ENCODE assay signal across 1 cellular context in genomic region chr3:155763870-155764463, GRCh38.
TF ChIP-seq lines count a peak whose summit lies in the region.

No MANE protein-coding gene starts in this region.

TF ChIP-seq in GM12878, 131 proteins besides CTCF, POLR2A, EP300 and RAD21:
- TF ChIP-seq CEBPZ (IDR thresholded peaks at IDR 0.05; ENCODE audit: low read depth, low read length), result no peak
- no peak for TF ChIP-seq ELK1 (IDR thresholded peaks at IDR 0.05; ENCODE audit: low read depth, low read length)
- TF ChIP-seq MEF2B (IDR thresholded peaks at IDR 0.05; ENCODE audit: partially characterized antibody, poor library complexity, severe bottlenecking), result no peak
- TF ChIP-seq, protein P1, sequence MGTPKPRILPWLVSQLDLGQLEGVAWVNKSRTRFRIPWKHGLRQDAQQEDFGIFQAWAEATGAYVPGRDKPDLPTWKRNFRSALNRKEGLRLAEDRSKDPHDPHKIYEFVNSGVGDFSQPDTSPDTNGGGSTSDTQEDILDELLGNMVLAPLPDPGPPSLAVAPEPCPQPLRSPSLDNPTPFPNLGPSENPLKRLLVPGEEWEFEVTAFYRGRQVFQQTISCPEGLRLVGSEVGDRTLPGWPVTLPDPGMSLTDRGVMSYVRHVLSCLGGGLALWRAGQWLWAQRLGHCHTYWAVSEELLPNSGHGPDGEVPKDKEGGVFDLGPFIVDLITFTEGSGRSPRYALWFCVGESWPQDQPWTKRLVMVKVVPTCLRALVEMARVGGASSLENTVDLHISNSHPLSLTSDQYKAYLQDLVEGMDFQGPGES (IDR thresholded peaks at IDR 0.05), result no peak
- no peak for TF ChIP-seq NR2C1 (IDR thresholded peaks at IDR 0.05)
- no peak for TF ChIP-seq SREBF2 (IDR thresholded peaks at IDR 0.05; ENCODE audit: low read length)
- TF ChIP-seq MYC (IDR thresholded peaks at IDR 0.05; ENCODE audit: insufficient read depth, insufficient read length, insufficient replicate concordance, low read length, severe bottlenecking), result no peak
- TF ChIP-seq, protein P2, sequence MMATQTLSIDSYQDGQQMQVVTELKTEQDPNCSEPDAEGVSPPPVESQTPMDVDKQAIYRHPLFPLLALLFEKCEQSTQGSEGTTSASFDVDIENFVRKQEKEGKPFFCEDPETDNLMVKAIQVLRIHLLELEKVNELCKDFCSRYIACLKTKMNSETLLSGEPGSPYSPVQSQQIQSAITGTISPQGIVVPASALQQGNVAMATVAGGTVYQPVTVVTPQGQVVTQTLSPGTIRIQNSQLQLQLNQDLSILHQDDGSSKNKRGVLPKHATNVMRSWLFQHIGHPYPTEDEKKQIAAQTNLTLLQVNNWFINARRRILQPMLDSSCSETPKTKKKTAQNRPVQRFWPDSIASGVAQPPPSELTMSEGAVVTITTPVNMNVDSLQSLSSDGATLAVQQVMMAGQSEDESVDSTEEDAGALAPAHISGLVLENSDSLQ (IDR thresholded peaks at IDR 0.05), result 0 out of 2 replicates have a peak, but pooled peaks have one; percentile 6
- no peak for TF ChIP-seq FOXK2 (IDR thresholded peaks at IDR 0.05)
- TF ChIP-seq SUPT20H (IDR thresholded peaks at IDR 0.05; ENCODE audit: borderline replicate concordance, control insufficient read depth, low read depth, low read length), result no peak
- TF ChIP-seq SPI1 (IDR thresholded peaks at IDR 0.05; ENCODE audit: borderline replicate concordance, insufficient read depth, low read depth, low read length), result peak; percentile 46; the same call in 1 of the 2 replicates
- TF ChIP-seq ZNF274 (IDR thresholded peaks at IDR 0.05; ENCODE audit: insufficient read depth, insufficient read length), result no peak
